ENCODE assay signal across 1 cellular context in the genomic region with DNA sequence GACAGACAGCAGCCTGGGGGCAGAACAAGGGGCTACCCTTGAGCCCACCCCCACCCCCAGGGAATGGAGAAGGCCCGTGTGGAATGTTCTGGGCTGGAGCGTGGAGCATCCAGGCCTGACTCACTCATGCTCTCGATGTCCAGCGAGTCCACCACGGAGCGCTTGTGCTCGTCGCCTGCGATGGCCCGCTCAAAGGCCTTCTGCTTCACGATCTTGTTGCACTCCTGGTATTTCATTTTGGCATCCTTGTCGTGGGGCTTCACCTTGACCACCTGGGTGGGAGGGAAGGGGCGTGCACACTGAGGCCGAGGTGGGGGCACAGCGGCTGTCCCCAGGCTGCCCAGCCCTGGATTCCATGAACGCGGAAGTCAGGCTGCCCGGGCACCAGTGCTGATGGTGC. TPM values are rescaled to one million over a fixed set of nuclear protein-coding genes. Genes with fewer than 3 reads are reported as not detected.
"Had no signal": no experiment of that assay in that cellular context is flagged by ENCODE, and none has a peak within 500 bp of the region (broad histone marks: within the 10 kb centered on the region; RNA-seq: fewer than 3 reads in every experiment).

No MANE protein-coding gene starts in this region.

RNA-seq across cellular contexts. Expression of gene PNMA8B, which starts 31.1 kb away (rescaled TPM):
- total RNA-seq: H4 had no signal

RNA-seq across cellular contexts. Expression of gene PNMA8A, which starts 55.4 kb away (rescaled TPM):
- total RNA-seq: H4 had no signal
